Comparison of ENCODE assay signal across 13 cellular contexts in the genomic region with DNA sequence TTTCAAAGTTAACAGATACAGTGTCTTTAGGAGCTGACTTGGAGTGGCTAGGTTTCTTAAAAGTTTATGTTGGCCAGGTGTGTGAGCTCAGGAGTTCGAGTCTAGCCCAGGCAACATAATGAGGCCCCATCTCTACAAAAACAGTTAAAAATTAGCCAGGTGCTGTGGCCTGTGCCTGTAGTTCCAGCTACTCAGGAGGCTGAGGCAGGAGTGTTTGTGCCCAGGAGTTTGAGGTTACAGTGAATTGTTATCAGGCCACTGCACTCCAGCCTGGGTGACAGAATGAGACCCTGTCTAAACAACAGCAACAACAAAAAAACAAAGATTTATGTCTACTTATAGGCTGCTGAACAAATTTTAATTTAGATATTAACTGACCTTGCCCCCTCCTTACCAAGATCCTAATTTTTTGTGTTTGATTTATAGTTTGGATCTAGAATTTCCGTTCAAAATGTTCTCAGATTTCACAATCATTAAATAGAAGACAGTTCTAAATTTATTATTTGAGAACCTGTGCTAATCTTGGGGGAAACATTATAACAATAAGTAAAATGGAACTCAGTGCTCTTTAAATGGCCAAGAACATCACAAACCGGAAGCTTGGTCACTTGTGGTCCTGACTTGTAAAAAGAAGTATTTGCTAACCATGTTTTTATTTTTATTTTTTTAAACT.
"Had no signal": no experiment of that assay in that cellular context is flagged by ENCODE, and none has a peak within 500 bp of the region (broad histone marks: within the 10 kb centered on the region; RNA-seq: fewer than 3 reads in every experiment).

No MANE protein-coding gene starts in this region.

- DNase-seq: activated CD4-positive, alpha-beta memory T cell treated with anti-CD3 and anti-CD28 coated beads, Interleukin-2, amount 10 ng/mL, durations not matched to agents 7 days and 5 days; activated gamma-delta T cell treated with Interleukin-2 at 50 U/mL for 16 hours; activated naive CD8-positive, alpha-beta T cell treated with anti-CD3 and anti-CD28 coated beads for 36 hours; activated T-cell treated with anti-CD3 and anti-CD28 coated beads, Interleukin-2, amount 50 U/mL, for 72 hours; anterior cingulate cortex; dorsolateral prefrontal cortex; hypothalamus; mammary epithelial cell; occipital lobe; stimulated activated CD4-positive, alpha-beta T cell treated with anti-CD3 and anti-CD28 coated beads, Interleukin-2, amount 100 ng/mL, for 48 hours; testis had no signal

- H3K9me3 ChIP-seq: breast epithelium, testis had no signal

- H3K4me3 ChIP-seq: breast epithelium, dorsolateral prefrontal cortex, testis had no signal

- H3K4me1 ChIP-seq: breast epithelium had no signal

- H3K27me3 ChIP-seq: breast epithelium, dorsolateral prefrontal cortex, testis had no signal

- ATAC-seq: activated T-cell treated with anti-CD3 and anti-CD28 coated beads, Interleukin-2, amount 50 U/mL, for 72 hours; natural killer cell treated with Interleukin-12 subunit alpha and Interleukin-12 subunit beta and Interleukin-15 and Interleukin-18, amount 100 ng/mL, for 72 hours had no signal

- H3K27ac ChIP-seq: breast epithelium, dorsolateral prefrontal cortex, testis had no signal

- H3K36me3 ChIP-seq: breast epithelium had no signal
